ENCODE assay signal across 33 cellular contexts in genomic region chr14:100694579-100695422, GRCh38. TPM values are rescaled to one million over a fixed set of nuclear protein-coding genes. Genes with fewer than 3 reads are reported as not detected.
DNase-seq lines count a peak whose midpoint lies in the region; ATAC-seq and TF ChIP-seq lines count a peak whose summit lies in the region.
"Had no signal": no experiment of that assay in that cellular context is flagged by ENCODE, and none has a peak within 500 bp of the region (broad histone marks: within the 10 kb centered on the region; RNA-seq: fewer than 3 reads in every experiment).

No MANE protein-coding gene starts in this region.

- H3K9me3 ChIP-seq in HEK293 (ENCODE audit: control insufficient read depth, insufficient read depth, low read depth, low read length), result no peaks in the 10 kb centered on the region
- H3K9me3 ChIP-seq in smooth muscle cell (replicated peaks; ENCODE audit: low read depth), result no peaks in the 10 kb centered on the region
- H3K9me3 ChIP-seq: left lung, neutrophil, SJCRH30, thoracic aorta had no signal

- H3K9ac ChIP-seq in smooth muscle cell (ENCODE audit: low read depth), result no peak overlapping the region

- no peak overlapping the region for H3K27ac ChIP-seq in HEK293 (ENCODE audit: extremely low read depth, low read depth, low read length)
- peak overlapping the region; percentile 97; the same call in 1 of the 2 replicates for H3K27ac ChIP-seq in RWPE1
- H3K27ac ChIP-seq in smooth muscle cell (ENCODE audit: low read depth), result peak overlapping the region; percentile 76
- H3K27ac ChIP-seq: epithelial cell of prostate, left lung, neutrophil, SJCRH30, thoracic aorta, VCaP had no signal

- peak overlapping the region; percentile 79 for H3K4me2 ChIP-seq in smooth muscle cell

- H3K4me3 ChIP-seq in HEK293 (ENCODE audit: low read depth, low read length), result no peak overlapping the region
- H3K4me3 ChIP-seq in smooth muscle cell, result no peak overlapping the region
- H3K4me3 ChIP-seq: left lung, SJCRH30, thoracic aorta had no signal

- no peak overlapping the region for H3K27ac Mint-ChIP-seq in activated naive CD8-positive, alpha-beta T cell treated with anti-CD3 and anti-CD28 coated beads, Interleukin-2, amount 50 U/mL, for 24 hours
- H3K27ac Mint-ChIP-seq: activated CD8-positive, alpha-beta T cell treated with anti-CD3 and anti-CD28 coated beads, Interleukin-2, amount 10 ng/mL, durations not matched to agents 7 days and 5 days; activated naive CD8-positive, alpha-beta T cell treated with anti-CD3 and anti-CD28 coated beads for 36 hours; memory B cell; stimulated activated naive CD8-positive, alpha-beta T cell treated with anti-CD3 and anti-CD28 coated beads, Interleukin-15, amount 100 ng/mL, for 72 hours had no signal

- no peaks in the 10 kb centered on the region for H3K27me3 ChIP-seq in smooth muscle cell (ENCODE audit: low read depth)
- H3K27me3 ChIP-seq: neutrophil had no signal

- H3K36me3 ChIP-seq in HEK293 (ENCODE audit: control insufficient read depth in 2 of 2, insufficient read depth in 1 of 2, low read length in 2 of 2) (no peaks in the 10 kb centered on the region), smooth muscle cell (ENCODE audit: low read depth) (no peaks in the 10 kb centered on the region)
- H3K36me3 ChIP-seq: left lung, neutrophil, SJCRH30, thoracic aorta had no signal

- POLR2A ChIA-PET in HEK293 (lab: Yijun Ruan, JAX) (interaction anchor here (1.7 kb wide), 1 partner anchor 10 kb away, joined by 5 read pairs; no protein-coding TSS in a partner anchor), RWPE1 (lab: Yijun Ruan, JAX; ENCODE audit: low non-redundant PET) (no interaction called here)

- no peaks in the 10 kb centered on the region; the same call in 1 of the 2 replicates for H3K4me1 ChIP-seq in HEK293 (ENCODE audit: control insufficient read depth, insufficient read depth, low read length)
- H3K4me1 ChIP-seq in smooth muscle cell (ENCODE audit: low read depth), result peaks cover 36% of the 10 kb centered on the region
- H3K4me1 ChIP-seq: left lung had no signal

- peak overlapping the region; percentile 27 for H2AFZ ChIP-seq in smooth muscle cell (ENCODE audit: low read depth)

- H3K9me3 Mint-ChIP-seq in activated naive CD8-positive, alpha-beta T cell treated with anti-CD3 and anti-CD28 coated beads, Interleukin-2, amount 50 U/mL, for 24 hours, result no peaks in the 10 kb centered on the region
- H3K9me3 Mint-ChIP-seq: activated naive CD8-positive, alpha-beta T cell treated with anti-CD3 and anti-CD28 coated beads for 36 hours; stimulated activated naive CD8-positive, alpha-beta T cell treated with anti-CD3 and anti-CD28 coated beads, Interleukin-15, amount 100 ng/mL, for 72 hours had no signal

- DNase-seq in RWPE1 (ENCODE audit: low spot score) (no peak), left kidney (ENCODE audit: low read depth, low spot score) (peak; percentile 33), smooth muscle cell (lab: John Stamatoyannopoulos, UW; ENCODE audit: unreplicated experiment) (no peak), SIG-M5 treated with dmso at 0.1 percent for 504 hours (lab: John Stamatoyannopoulos, UW; ENCODE audit: unreplicated experiment) (no peak)
- no peak for DNase-seq in activated naive CD4-positive, alpha-beta T cell treated with Interleukin-2 at 50 U/mL for 16 hours
- DNase-seq in activated naive CD8-positive, alpha-beta T cell treated with anti-CD3 and anti-CD28 coated beads, Interleukin-2, amount 50 U/mL, for 24 hours, result no peak
- DNase-seq: activated CD4-positive, alpha-beta T cell treated with anti-CD3 and anti-CD28 coated beads for 4 hours; activated CD8-positive, alpha-beta T cell treated with anti-CD3 and anti-CD28 coated beads, Interleukin-2, amount 10 ng/mL, durations not matched to agents 7 days and 5 days; activated naive CD8-positive, alpha-beta T cell treated with anti-CD3 and anti-CD28 coated beads for 36 hours; C1 segment of cervical spinal cord; caudate nucleus; COR-L47; cortex of kidney; effector memory CD4-positive, alpha-beta T cell; NCI-H1092; NCI-H187 treated with DMSO at 0.1 percent for 48 hours; NCI-H2171 treated with DMSO at 0.1 percent for 48 hours; NCI-H510A; NK-92 treated with Interleukin-12 subunit alpha and Interleukin-12 subunit beta, amount 100 ng/mL, for 24 hours; PC-3; right cardiac atrium; stimulated activated CD8-positive, alpha-beta memory T cell treated with anti-CD3 and anti-CD28 coated beads, Interleukin-4, amount 100 ng/mL, for 48 hours; stimulated activated naive CD8-positive, alpha-beta T cell treated with anti-CD3 and anti-CD28 coated beads, Interleukin-15, amount 100 ng/mL, for 72 hours; T-helper 9 cell had no signal

- CTCF ChIA-PET in HEK293 (lab: Yijun Ruan, JAX), result no interaction called here
- CTCF ChIA-PET in RWPE1 (lab: Yijun Ruan, JAX), result interaction anchor here (0.6 kb wide), 1 partner anchor 23 kb away, joined by 3 read pairs; no protein-coding TSS in a partner anchor

- H4K20me1 ChIP-seq in smooth muscle cell (ENCODE audit: low read depth), result no peaks in the 10 kb centered on the region

- peaks cover 46% of the 10 kb centered on the region for H3F3A ChIP-seq in smooth muscle cell (ENCODE audit: low read depth)

- TF ChIP-seq CTCF in HEK293 (tag by site-specific recombination; IDR thresholded peaks at IDR 0.05), result no peak
- TF ChIP-seq CTCF in RWPE1 (conservative IDR thresholded peaks at IDR 0.05; ENCODE audit: low read depth), result no peak
- no peak for TF ChIP-seq CTCF in smooth muscle cell (IDR thresholded peaks at IDR 0.05; ENCODE audit: borderline replicate concordance, insufficient read depth, poor library complexity, severe bottlenecking)

- no peaks in the 10 kb centered on the region for H3K4me1 Mint-ChIP-seq in activated naive CD8-positive, alpha-beta T cell treated with anti-CD3 and anti-CD28 coated beads, Interleukin-2, amount 50 U/mL, for 24 hours
- H3K4me1 Mint-ChIP-seq: activated naive CD8-positive, alpha-beta T cell treated with anti-CD3 and anti-CD28 coated beads for 36 hours; memory B cell; stimulated activated naive CD8-positive, alpha-beta T cell treated with anti-CD3 and anti-CD28 coated beads, Interleukin-15, amount 100 ng/mL, for 72 hours had no signal

- WGBS in smooth muscle cell (ENCODE audit: low lambda C conversion rate), result 87% methylated on average over 17 of the region's 17 CpGs

- no peaks in the 10 kb centered on the region for H3K79me2 ChIP-seq in smooth muscle cell (ENCODE audit: low read depth)

- H3K36me3 Mint-ChIP-seq in activated naive CD8-positive, alpha-beta T cell treated with anti-CD3 and anti-CD28 coated beads, Interleukin-2, amount 50 U/mL, for 24 hours (ENCODE audit: low read depth), result no peaks in the 10 kb centered on the region
- H3K36me3 Mint-ChIP-seq: activated naive CD8-positive, alpha-beta T cell treated with anti-CD3 and anti-CD28 coated beads for 36 hours; memory B cell had no signal

- no peaks in the 10 kb centered on the region for H3K27me3 Mint-ChIP-seq in activated naive CD8-positive, alpha-beta T cell treated with anti-CD3 and anti-CD28 coated beads, Interleukin-2, amount 50 U/mL, for 24 hours

- no peak for ATAC-seq in activated naive CD8-positive, alpha-beta T cell treated with anti-CD3 and anti-CD28 coated beads, Interleukin-2, amount 50 U/mL, for 24 hours
- ATAC-seq: activated CD8-positive, alpha-beta T cell treated with anti-CD3 and anti-CD28 coated beads, Interleukin-2, amount 10 ng/mL, durations not matched to agents 7 days and 5 days; left lung; PC-3; right cardiac atrium; stimulated activated naive CD8-positive, alpha-beta T cell treated with anti-CD3 and anti-CD28 coated beads, Interleukin-15, amount 100 ng/mL, for 72 hours had no signal

- no peak overlapping the region for H3K4me3 Mint-ChIP-seq in activated naive CD8-positive, alpha-beta T cell treated with anti-CD3 and anti-CD28 coated beads, Interleukin-2, amount 50 U/mL, for 24 hours
- H3K4me3 Mint-ChIP-seq: activated CD8-positive, alpha-beta T cell treated with anti-CD3 and anti-CD28 coated beads, Interleukin-2, amount 10 ng/mL, durations not matched to agents 7 days and 5 days; activated naive CD8-positive, alpha-beta T cell treated with anti-CD3 and anti-CD28 coated beads for 36 hours; memory B cell; stimulated activated naive CD8-positive, alpha-beta T cell treated with anti-CD3 and anti-CD28 coated beads, Interleukin-15, amount 100 ng/mL, for 72 hours had no signal

TF ChIP-seq in HEK293, 187 proteins besides CTCF, POLR2A, EP300 and RAD21 (continues in another document):
- TF ChIP-seq ZIC2 (tag by site-specific recombination; IDR thresholded peaks at IDR 0.05) (no peak), ELK4 (IDR thresholded peaks at IDR 0.05; ENCODE audit: borderline replicate concordance, low read depth, low read length) (no peak), ZNF24 (tag by site-specific recombination; IDR thresholded peaks at IDR 0.05) (peak; percentile 66; the same call in 1 of the 2 replicates), ZNF239 (tag by site-specific recombination; IDR thresholded peaks at IDR 0.05) (no peak), ZNF585B (tag by site-specific recombination; IDR thresholded peaks at IDR 0.05) (no peak), ZNF223 (tag by site-specific recombination; IDR thresholded peaks at IDR 0.05) (0 out of 2 replicates have a peak, but pooled peaks have one; percentile 37), ZNF292 (tag by site-specific recombination; IDR thresholded peaks at IDR 0.05; ENCODE audit: borderline replicate concordance, low read depth) (no peak), ZNF2 (tag by site-specific recombination; IDR thresholded peaks at IDR 0.05) (no peak)
- TF ChIP-seq, protein P1, sequence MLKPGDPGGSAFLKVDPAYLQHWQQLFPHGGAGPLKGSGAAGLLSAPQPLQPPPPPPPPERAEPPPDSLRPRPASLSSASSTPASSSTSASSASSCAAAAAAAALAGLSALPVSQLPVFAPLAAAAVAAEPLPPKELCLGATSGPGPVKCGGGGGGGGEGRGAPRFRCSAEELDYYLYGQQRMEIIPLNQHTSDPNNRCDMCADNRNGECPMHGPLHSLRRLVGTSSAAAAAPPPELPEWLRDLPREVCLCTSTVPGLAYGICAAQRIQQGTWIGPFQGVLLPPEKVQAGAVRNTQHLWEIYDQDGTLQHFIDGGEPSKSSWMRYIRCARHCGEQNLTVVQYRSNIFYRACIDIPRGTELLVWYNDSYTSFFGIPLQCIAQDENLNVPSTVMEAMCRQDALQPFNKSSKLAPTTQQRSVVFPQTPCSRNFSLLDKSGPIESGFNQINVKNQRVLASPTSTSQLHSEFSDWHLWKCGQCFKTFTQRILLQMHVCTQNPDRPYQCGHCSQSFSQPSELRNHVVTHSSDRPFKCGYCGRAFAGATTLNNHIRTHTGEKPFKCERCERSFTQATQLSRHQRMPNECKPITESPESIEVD (tag by site-specific recombination; IDR thresholded peaks at IDR 0.05), result no peak

RNA-seq across cellular contexts. Expression of gene DLK1, which starts 31.9 kb away (rescaled TPM):
- total RNA-seq in smooth muscle cell, result 3,515 and 3,549 TPM in 2 replicates
- polyA plus RNA-seq in smooth muscle cell, result 10,448 and 15,731 TPM in 2 replicates
- total RNA-seq: activated CD8-positive, alpha-beta T cell treated with anti-CD3 and anti-CD28 coated beads, Interleukin-2, amount 10 ng/mL, durations not matched to agents 7 days and 5 days; activated naive CD8-positive, alpha-beta T cell treated with anti-CD3 and anti-CD28 coated beads for 36 hours; PC-3; posterior vena cava; right cardiac atrium; thoracic aorta had no signal
